ENCODE assay signal across 8 cellular contexts in genomic region chr5:93579561-93580386, GRCh38. TPM values are rescaled to one million over a fixed set of nuclear protein-coding genes. Genes with fewer than 3 reads are reported as not detected.
A peak's percentile ranks its signal among the peaks of the same experiment; 100 is the strongest.
DNase-seq lines count a peak whose midpoint lies in the region; ATAC-seq and TF ChIP-seq lines count a peak whose summit lies in the region.

No MANE protein-coding gene starts in this region.

- 1% methylated on average over 73 to 80 of the region's 80 CpGs for WGBS in heart right ventricle, 2 donors

- no peaks in the 10 kb centered on the region for H3K9me3 ChIP-seq in HEK293 (ENCODE audit: control insufficient read depth, insufficient read depth, low read depth, low read length)
- H3K9me3 ChIP-seq in heart right ventricle, result no peaks in the 10 kb centered on the region

- H3K4me3 ChIP-seq in BJ (ENCODE audit: low read depth, low read length), result peak overlapping the region; percentile 75
- H3K4me3 ChIP-seq in HEK293 (ENCODE audit: low read depth, low read length), result peak overlapping the region; percentile 78
- peak overlapping the region; percentile 36 to 67 (median 64) for H3K4me3 ChIP-seq in heart right ventricle
- peak overlapping the region; percentile 93 for H3K4me3 ChIP-seq in retinal pigment epithelial cell (ENCODE audit: low read length)

- H3K27me3 ChIP-seq in BJ (ENCODE audit: control insufficient read depth, insufficient read depth, low read length), result no peaks in the 10 kb centered on the region
- peaks cover 0 to 89% (median 86%) of the 10 kb centered on the region in 7 donors for H3K27me3 ChIP-seq in heart right ventricle

- peak overlapping the region; percentile 97 for H3K27ac ChIP-seq in HEK293 (ENCODE audit: extremely low read depth, low read depth, low read length)
- peak overlapping the region in 6 of 10 donors; percentile 7 to 59 (median 40) for H3K27ac ChIP-seq in heart right ventricle

- intact Hi-C loops in heart right ventricle (cut with DNase I), result loop anchor here in 7 of 10 donors (2.0 to 10.0 kb wide), 5 partner anchors 223 to 1115 kb away; no protein-coding TSS in a partner anchor

- no peak overlapping the region for H3K27ac Mint-ChIP-seq in activated T-cell treated with anti-CD3 and anti-CD28 coated beads, Interleukin-2, amount 50 U/mL, for 72 hours

- CTCF ChIA-PET in BJ (lab: Yijun Ruan, JAX), result interaction anchor here (0.8 to 1.6 kb wide), 3 partner anchors 12 to 522 kb away, joined by 3 to 4 read pairs (median 3); no protein-coding TSS in a partner anchor
- CTCF ChIA-PET in HEK293 (lab: Yijun Ruan, JAX), result interaction anchor here (0.6 kb wide), 1 partner anchor 387 kb away, joined by 3 read pairs; no protein-coding TSS in a partner anchor

- H3K27me3 Mint-ChIP-seq in activated T-cell treated with anti-CD3 and anti-CD28 coated beads, Interleukin-2, amount 50 U/mL, for 72 hours (ENCODE audit: low read depth), result peaks cover 52% of the 10 kb centered on the region

- H3K36me3 ChIP-seq in BJ (ENCODE audit: control insufficient read depth, insufficient read depth, low read length) (no peaks in the 10 kb centered on the region; the same call in 1 of the 2 replicates), HEK293 (ENCODE audit: control insufficient read depth in 2 of 2, insufficient read depth in 1 of 2, low read length in 2 of 2) (no peaks in the 10 kb centered on the region), heart right ventricle (no peaks in the 10 kb centered on the region)

- ATAC-seq in activated T-cell treated with anti-CD3 and anti-CD28 coated beads, Interleukin-2, amount 50 U/mL, for 72 hours (replicated peaks in 1 of 2), result peak; percentile 12 to 14
- ATAC-seq in heart right ventricle, result peak; percentile 23 to 54 (median 34)
- ATAC-seq in GM18519 (IDR thresholded peaks at IDR 0.05; ENCODE audit: low FRiP score, unreplicated experiment), result no peak
- no peak for ATAC-seq in GM21423 (IDR thresholded peaks at IDR 0.05; ENCODE audit: unreplicated experiment)

- TF ChIP-seq CTCF in BJ (IDR thresholded peaks at IDR 0.05; ENCODE audit: insufficient read depth, low read depth, low read length) (no peak), HEK293 (tag by site-specific recombination; IDR thresholded peaks at IDR 0.05) (peak; percentile 65), heart right ventricle (IDR thresholded peaks at IDR 0.05) (no peak), retinal pigment epithelial cell (conservative IDR thresholded peaks at IDR 0.05; ENCODE audit: low read depth, low read length) (no peak)

- DNase-seq in BJ (ENCODE audit: low read depth), result no peak
- DNase-seq in activated T-cell treated with anti-CD3 and anti-CD28 coated beads, Interleukin-2, amount 50 U/mL, for 72 hours, result no peak
- DNase-seq in heart right ventricle, result peak in 1 of 2 donors; percentile 29
- DNase-seq in retinal pigment epithelial cell (ENCODE audit: low read depth), result no peak
- no peak for DNase-seq in NOMO-1 treated with DMSO at 0.1 percent for 48 hours (lab: John Stamatoyannopoulos, UW; ENCODE audit: unreplicated experiment)

- no peaks in the 10 kb centered on the region for H3K9me3 Mint-ChIP-seq in activated T-cell treated with anti-CD3 and anti-CD28 coated beads, Interleukin-2, amount 50 U/mL, for 72 hours

- POLR2A ChIA-PET in BJ (lab: Charles Lee) (no interaction called here), HEK293 (lab: Yijun Ruan, JAX) (no interaction called here)

- H3K4me1 Mint-ChIP-seq in activated T-cell treated with anti-CD3 and anti-CD28 coated beads, Interleukin-2, amount 50 U/mL, for 72 hours (ENCODE audit: low read depth), result peaks cover 8% of the 10 kb centered on the region

- H3K4me3 Mint-ChIP-seq in activated T-cell treated with anti-CD3 and anti-CD28 coated beads, Interleukin-2, amount 50 U/mL, for 72 hours, result peak overlapping the region in 1 of 2 donors; percentile 52

- peaks cover 7% of the 10 kb centered on the region; the same call in 1 of the 2 replicates for H3K4me1 ChIP-seq in HEK293 (ENCODE audit: control insufficient read depth, insufficient read depth, low read length)
- H3K4me1 ChIP-seq in heart right ventricle, result peaks cover 6 to 50% (median 36%) of the 10 kb centered on the region in 9 donors

- peaks cover 0 to 2% of the 10 kb centered on the region in 2 donors for H3K36me3 Mint-ChIP-seq in activated T-cell treated with anti-CD3 and anti-CD28 coated beads, Interleukin-2, amount 50 U/mL, for 72 hours (ENCODE audit: insufficient read depth in 2 of 2)

TF ChIP-seq in HEK293, 187 proteins besides CTCF, POLR2A, EP300 and RAD21 (continues in another document):
- TF ChIP-seq ZSCAN5A (tag by site-specific recombination; IDR thresholded peaks at IDR 0.05) (no peak), ZNF530 (tag by site-specific recombination; IDR thresholded peaks at IDR 0.05; ENCODE audit: low read depth) (no peak), ZNF776 (tag by site-specific recombination; IDR thresholded peaks at IDR 0.05; ENCODE audit: borderline replicate concordance) (no peak), ZNF132 (tag by site-specific recombination; IDR thresholded peaks at IDR 0.05; ENCODE audit: borderline replicate concordance) (no peak), ZNF561 (tag by site-specific recombination; IDR thresholded peaks at IDR 0.05; ENCODE audit: borderline replicate concordance) (0 out of 2 replicates have a peak, but pooled peaks have one; percentile 49), ZNF324 (tag by site-specific recombination; IDR thresholded peaks at IDR 0.05) (peak; percentile 20; the same call in 1 of the 2 replicates), ZBTB8A (tag by site-specific recombination; IDR thresholded peaks at IDR 0.05) (no peak), ZNF701 (tag by site-specific recombination; IDR thresholded peaks at IDR 0.05) (no peak), ZNF626 (tag by site-specific recombination; IDR thresholded peaks at IDR 0.05) (no peak), ZNF394 (tag by site-specific recombination; IDR thresholded peaks at IDR 0.05; ENCODE audit: borderline replicate concordance) (peak; percentile 81), ZNF76 (tag by site-specific recombination; IDR thresholded peaks at IDR 0.05; ENCODE audit: borderline replicate concordance, low read depth) (no peak; the same call in 1 of the 2 replicates), ZNF280C (tag by site-specific recombination; IDR thresholded peaks at IDR 0.05) (no peak), KLF16 (tag by site-specific recombination; IDR thresholded peaks at IDR 0.05) (no peak), ZNF350 (tag by site-specific recombination; IDR thresholded peaks at IDR 0.05) (no peak), ZBTB17 (tag by site-specific recombination; IDR thresholded peaks at IDR 0.05) (peak; percentile 87), ZNF114 (tag by site-specific recombination; IDR thresholded peaks at IDR 0.05) (no peak), HOXD13 (CRISPR knock-in tag; IDR thresholded peaks at IDR 0.05; ENCODE audit: borderline replicate concordance) (no peak), ZNF544 (tag by site-specific recombination; IDR thresholded peaks at IDR 0.05) (no peak), ZNF830 (tag by site-specific recombination; IDR thresholded peaks at IDR 0.05; ENCODE audit: low read depth) (no peak), ZNF121 (tag by site-specific recombination; IDR thresholded peaks at IDR 0.05) (no peak)

RNA-seq across cellular contexts. Expression of gene NR2F1-AS1, which starts 1.2 kb away (rescaled TPM):
- polyA plus RNA-seq in BJ (2011; rRNA removed) (13.7 and 27.3 TPM in 2 replicates), heart right ventricle (1 to 10 TPM in 1 of 2 donors, under 1 TPM in 1; 0.41 to 2.9 TPM)
- 11.6 and 12.3 TPM in 2 replicates for polyA minus RNA-seq in BJ (2011; rRNA and poly(A)+ RNA removed)
- total RNA-seq in activated T-cell treated with anti-CD3 and anti-CD28 coated beads, Interleukin-2, amount 50 U/mL, for 72 hours, result under 1 TPM; 0.41 to 0.93 TPM
- total RNA-seq in heart right ventricle, result under 1 TPM in 9 of 10 donors, not detected in 1; 0.44 to 0.87 (median 0.59) TPM

RNA-seq across cellular contexts. Expression of gene NR2F1, which starts 3.2 kb away (rescaled TPM):
- polyA plus RNA-seq in BJ (2011; rRNA removed) (24.6 and 39.4 TPM in 2 replicates), heart right ventricle (1 to 10 TPM in 1 of 2 donors, under 1 TPM in 1; 0.44 to 1.1 TPM)
- polyA minus RNA-seq in BJ (2011; rRNA and poly(A)+ RNA removed), result 33.9 and 37.2 TPM in 2 replicates
- total RNA-seq in activated T-cell treated with anti-CD3 and anti-CD28 coated beads, Interleukin-2, amount 50 U/mL, for 72 hours, result not detected
- 1 to 10 TPM in 4 of 10 donors, under 1 TPM in 6; 0.27 to 2.4 (median 0.92) TPM for total RNA-seq in heart right ventricle

Comparison
In these comparisons a context has a peak if more than half of its experiments do, and no peak if none do; other contexts are left out.
1. ATAC-seq: peak in activated T-cell treated with anti-CD3 and anti-CD28 coated beads, Interleukin-2, amount 50 U/mL, for 72 hours (2 of 2) and heart right ventricle (8 of 8); none in GM18519 (single experiment) and GM21423 (single experiment).
2. Peak in every context shown above with its lines, with median percentiles within 50 percentile points of each other: H3K4me3 ChIP-seq.